In the genomic region with DNA sequence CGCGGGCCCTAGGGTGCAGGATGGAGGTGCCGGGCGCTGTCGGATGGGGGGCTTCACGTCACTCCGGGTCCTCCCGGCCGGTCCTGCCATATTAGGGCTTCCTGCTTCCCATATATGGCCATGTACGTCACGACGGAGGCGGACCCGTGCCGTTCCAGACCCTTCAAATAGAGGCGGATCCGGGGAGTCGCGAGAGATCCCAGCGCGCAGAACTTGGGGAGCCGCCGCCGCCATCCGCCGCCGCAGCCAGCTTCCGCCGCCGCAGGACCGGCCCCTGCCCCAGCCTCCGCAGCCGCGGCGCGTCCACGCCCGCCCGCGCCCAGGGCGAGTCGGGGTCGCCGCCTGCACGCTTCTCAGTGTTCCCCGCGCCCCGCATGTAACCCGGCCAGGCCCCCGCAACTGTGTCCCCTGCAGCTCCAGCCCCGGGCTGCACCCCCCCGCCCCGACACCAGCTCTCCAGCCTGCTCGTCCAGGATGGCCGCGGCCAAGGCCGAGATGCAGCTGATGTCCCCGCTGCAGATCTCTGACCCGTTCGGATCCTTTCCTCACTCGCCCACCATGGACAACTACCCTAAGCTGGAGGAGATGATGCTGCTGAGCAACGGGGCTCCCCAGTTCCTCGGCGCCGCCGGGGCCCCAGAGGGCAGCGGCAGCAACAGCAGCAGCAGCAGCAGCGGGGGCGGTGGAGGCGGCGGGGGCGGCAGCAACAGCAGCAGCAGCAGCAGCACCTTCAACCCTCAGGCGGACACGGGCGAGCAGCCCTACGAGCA, we compare ENCODE assay signal across 1 cellular context.
TF ChIP-seq lines count a peak whose summit lies in the region.

Gene EGR1 (plus strand): TSS at position 192 of the 770 bp plus-strand sequence. CDS start 283 bp downstream, at position 475.

TF ChIP-seq in K562, 482 proteins besides CTCF, POLR2A, EP300 and RAD21 (continued from another document and continues in another):
- TF ChIP-seq, protein P1, sequence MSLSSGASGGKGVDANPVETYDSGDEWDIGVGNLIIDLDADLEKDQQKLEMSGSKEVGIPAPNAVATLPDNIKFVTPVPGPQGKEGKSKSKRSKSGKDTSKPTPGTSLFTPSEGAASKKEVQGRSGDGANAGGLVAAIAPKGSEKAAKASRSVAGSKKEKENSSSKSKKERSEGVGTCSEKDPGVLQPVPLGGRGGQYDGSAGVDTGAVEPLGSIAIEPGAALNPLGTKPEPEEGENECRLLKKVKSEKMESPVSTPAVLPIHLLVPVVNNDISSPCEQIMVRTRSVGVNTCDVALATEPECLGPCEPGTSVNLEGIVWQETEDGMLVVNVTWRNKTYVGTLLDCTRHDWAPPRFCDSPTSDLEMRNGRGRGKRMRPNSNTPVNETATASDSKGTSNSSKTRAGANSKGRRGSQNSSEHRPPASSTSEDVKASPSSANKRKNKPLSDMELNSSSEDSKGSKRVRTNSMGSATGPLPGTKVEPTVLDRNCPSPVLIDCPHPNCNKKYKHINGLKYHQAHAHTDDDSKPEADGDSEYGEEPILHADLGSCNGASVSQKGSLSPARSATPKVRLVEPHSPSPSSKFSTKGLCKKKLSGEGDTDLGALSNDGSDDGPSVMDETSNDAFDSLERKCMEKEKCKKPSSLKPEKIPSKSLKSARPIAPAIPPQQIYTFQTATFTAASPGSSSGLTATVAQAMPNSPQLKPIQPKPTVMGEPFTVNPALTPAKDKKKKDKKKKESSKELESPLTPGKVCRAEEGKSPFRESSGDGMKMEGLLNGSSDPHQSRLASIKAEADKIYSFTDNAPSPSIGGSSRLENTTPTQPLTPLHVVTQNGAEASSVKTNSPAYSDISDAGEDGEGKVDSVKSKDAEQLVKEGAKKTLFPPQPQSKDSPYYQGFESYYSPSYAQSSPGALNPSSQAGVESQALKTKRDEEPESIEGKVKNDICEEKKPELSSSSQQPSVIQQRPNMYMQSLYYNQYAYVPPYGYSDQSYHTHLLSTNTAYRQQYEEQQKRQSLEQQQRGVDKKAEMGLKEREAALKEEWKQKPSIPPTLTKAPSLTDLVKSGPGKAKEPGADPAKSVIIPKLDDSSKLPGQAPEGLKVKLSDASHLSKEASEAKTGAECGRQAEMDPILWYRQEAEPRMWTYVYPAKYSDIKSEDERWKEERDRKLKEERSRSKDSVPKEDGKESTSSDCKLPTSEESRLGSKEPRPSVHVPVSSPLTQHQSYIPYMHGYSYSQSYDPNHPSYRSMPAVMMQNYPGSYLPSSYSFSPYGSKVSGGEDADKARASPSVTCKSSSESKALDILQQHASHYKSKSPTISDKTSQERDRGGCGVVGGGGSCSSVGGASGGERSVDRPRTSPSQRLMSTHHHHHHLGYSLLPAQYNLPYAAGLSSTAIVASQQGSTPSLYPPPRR (CRISPR knock-in tag; IDR thresholded peaks at IDR 0.05; ENCODE audit: borderline replicate concordance): peak; percentile 50; the same call in 1 of the 2 replicates
- TF ChIP-seq ELF1 (tag; IDR thresholded peaks at IDR 0.05): no peak
- no peak for TF ChIP-seq ZNF668 (CRISPR knock-in tag; IDR thresholded peaks at IDR 0.05)
- TF ChIP-seq RFX1 (IDR thresholded peaks at IDR 0.05): no peak
- peak; percentile 26; the same call in 1 of the 2 replicates for TF ChIP-seq HCFC1 (IDR thresholded peaks at IDR 0.05; ENCODE audit: low read depth, low read length)
- TF ChIP-seq, protein P2, sequence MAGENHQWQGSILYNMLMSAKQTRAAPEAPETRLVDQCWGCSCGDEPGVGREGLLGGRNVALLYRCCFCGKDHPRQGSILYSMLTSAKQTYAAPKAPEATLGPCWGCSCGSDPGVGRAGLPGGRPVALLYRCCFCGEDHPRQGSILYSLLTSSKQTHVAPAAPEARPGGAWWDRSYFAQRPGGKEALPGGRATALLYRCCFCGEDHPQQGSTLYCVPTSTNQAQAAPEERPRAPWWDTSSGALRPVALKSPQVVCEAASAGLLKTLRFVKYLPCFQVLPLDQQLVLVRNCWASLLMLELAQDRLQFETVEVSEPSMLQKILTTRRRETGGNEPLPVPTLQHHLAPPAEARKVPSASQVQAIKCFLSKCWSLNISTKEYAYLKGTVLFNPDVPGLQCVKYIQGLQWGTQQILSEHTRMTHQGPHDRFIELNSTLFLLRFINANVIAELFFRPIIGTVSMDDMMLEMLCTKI (IDR thresholded peaks at IDR 0.05; ENCODE audit: partially characterized antibody): no peak
- no peak for TF ChIP-seq CCAR2 (IDR thresholded peaks at IDR 0.05; ENCODE audit: low read depth, low read length)
- TF ChIP-seq ZNF449 (CRISPR knock-in tag; IDR thresholded peaks at IDR 0.05): no peak
- peak; percentile 18 for TF ChIP-seq XRCC5 (IDR thresholded peaks at IDR 0.05; ENCODE audit: low read depth, low read length)
- TF ChIP-seq ZNF3 (CRISPR knock-in tag; IDR thresholded peaks at IDR 0.05): no peak
- no peak for TF ChIP-seq HMBOX1 (IDR thresholded peaks at IDR 0.05)
- no peak for TF ChIP-seq FOXJ3 (CRISPR knock-in tag; IDR thresholded peaks at IDR 0.05)
- no peak for TF ChIP-seq NFIX (CRISPR knock-in tag; IDR thresholded peaks at IDR 0.05; ENCODE audit: low read depth)
- no peak for TF ChIP-seq FOXJ2 (tag; IDR thresholded peaks at IDR 0.05)
- no peak for TF ChIP-seq DMBX1 (CRISPR knock-in tag; IDR thresholded peaks at IDR 0.05; ENCODE audit: borderline replicate concordance)
- peak; percentile 37 for TF ChIP-seq ETV5 (CRISPR knock-in tag; IDR thresholded peaks at IDR 0.05; ENCODE audit: low read depth)
- peak; percentile 74; the same call in 1 of the 2 replicates for TF ChIP-seq ZBTB7A (IDR thresholded peaks at IDR 0.05; ENCODE audit: borderline replicate concordance, control insufficient read depth, low read depth, low read length)
- no peak for TF ChIP-seq ESRRA (IDR thresholded peaks at IDR 0.05; ENCODE audit: borderline replicate concordance, low read depth)
- TF ChIP-seq ETV6 (IDR thresholded peaks at IDR 0.05; ENCODE audit: borderline replicate concordance in 1 of 2, low read depth in 2 of 2, low read length in 1 of 2): peak in 1 of 2 experiments; percentile 21; a peak in 1 of 4 replicates
- 0 out of 2 replicates have a peak, but pooled peaks have one; percentile 12 for TF ChIP-seq ETV6 (CRISPR knock-in tag; IDR thresholded peaks at IDR 0.05; ENCODE audit: borderline replicate concordance)
- peak; percentile 4 for TF ChIP-seq ATF7 (IDR thresholded peaks at IDR 0.05)
- TF ChIP-seq GATA2 (CRISPR knock-in tag; IDR thresholded peaks at IDR 0.05): no peak
- TF ChIP-seq SIX5 (IDR thresholded peaks at IDR 0.05; ENCODE audit: borderline replicate concordance in 1 of 2, insufficient read depth in 1 of 2, low read depth in 1 of 2, low read length in 2 of 2): no peak
- peak; percentile 99 for TF ChIP-seq FUS (optimal IDR thresholded peaks at IDR 0.05; ENCODE audit: low read depth, low read length)
- TF ChIP-seq, protein P3, sequence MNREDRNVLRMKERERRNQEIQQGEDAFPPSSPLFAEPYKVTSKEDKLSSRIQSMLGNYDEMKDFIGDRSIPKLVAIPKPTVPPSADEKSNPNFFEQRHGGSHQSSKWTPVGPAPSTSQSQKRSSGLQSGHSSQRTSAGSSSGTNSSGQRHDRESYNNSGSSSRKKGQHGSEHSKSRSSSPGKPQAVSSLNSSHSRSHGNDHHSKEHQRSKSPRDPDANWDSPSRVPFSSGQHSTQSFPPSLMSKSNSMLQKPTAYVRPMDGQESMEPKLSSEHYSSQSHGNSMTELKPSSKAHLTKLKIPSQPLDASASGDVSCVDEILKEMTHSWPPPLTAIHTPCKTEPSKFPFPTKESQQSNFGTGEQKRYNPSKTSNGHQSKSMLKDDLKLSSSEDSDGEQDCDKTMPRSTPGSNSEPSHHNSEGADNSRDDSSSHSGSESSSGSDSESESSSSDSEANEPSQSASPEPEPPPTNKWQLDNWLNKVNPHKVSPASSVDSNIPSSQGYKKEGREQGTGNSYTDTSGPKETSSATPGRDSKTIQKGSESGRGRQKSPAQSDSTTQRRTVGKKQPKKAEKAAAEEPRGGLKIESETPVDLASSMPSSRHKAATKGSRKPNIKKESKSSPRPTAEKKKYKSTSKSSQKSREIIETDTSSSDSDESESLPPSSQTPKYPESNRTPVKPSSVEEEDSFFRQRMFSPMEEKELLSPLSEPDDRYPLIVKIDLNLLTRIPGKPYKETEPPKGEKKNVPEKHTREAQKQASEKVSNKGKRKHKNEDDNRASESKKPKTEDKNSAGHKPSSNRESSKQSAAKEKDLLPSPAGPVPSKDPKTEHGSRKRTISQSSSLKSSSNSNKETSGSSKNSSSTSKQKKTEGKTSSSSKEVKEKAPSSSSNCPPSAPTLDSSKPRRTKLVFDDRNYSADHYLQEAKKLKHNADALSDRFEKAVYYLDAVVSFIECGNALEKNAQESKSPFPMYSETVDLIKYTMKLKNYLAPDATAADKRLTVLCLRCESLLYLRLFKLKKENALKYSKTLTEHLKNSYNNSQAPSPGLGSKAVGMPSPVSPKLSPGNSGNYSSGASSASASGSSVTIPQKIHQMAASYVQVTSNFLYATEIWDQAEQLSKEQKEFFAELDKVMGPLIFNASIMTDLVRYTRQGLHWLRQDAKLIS (CRISPR knock-in tag; IDR thresholded peaks at IDR 0.05): peak; percentile 100
- TF ChIP-seq ZSCAN29 (IDR thresholded peaks at IDR 0.05): no peak
- no peak for TF ChIP-seq ZNF695 (CRISPR knock-in tag; IDR thresholded peaks at IDR 0.05)
- no peak for TF ChIP-seq ELK3 (CRISPR knock-in tag; IDR thresholded peaks at IDR 0.05)
- no peak for TF ChIP-seq ZBTB17 (CRISPR knock-in tag; IDR thresholded peaks at IDR 0.05)
- TF ChIP-seq RBFOX2 (IDR thresholded peaks at IDR 0.05; ENCODE audit: low read depth, low read length): peak; percentile 72
- no peak for TF ChIP-seq RBM25 (IDR thresholded peaks at IDR 0.05; ENCODE audit: low read depth, low read length, severe bottlenecking)
- TF ChIP-seq MED1 (CRISPR knock-in tag; IDR thresholded peaks at IDR 0.05; ENCODE audit: borderline replicate concordance): peak; percentile 98
- TF ChIP-seq L3MBTL2 (IDR thresholded peaks at IDR 0.05): no peak
- no peak for TF ChIP-seq SMAD3 (CRISPR knock-in tag; conservative IDR thresholded peaks at IDR 0.05)
- TF ChIP-seq ZNF280B (CRISPR knock-in tag; IDR thresholded peaks at IDR 0.05): no peak
- TF ChIP-seq BMI1 (IDR thresholded peaks at IDR 0.05; ENCODE audit: low read length): no peak
- no peak for TF ChIP-seq LCOR (CRISPR knock-in tag; IDR thresholded peaks at IDR 0.05)
- no peak for TF ChIP-seq PHTF2 (CRISPR knock-in tag; IDR thresholded peaks at IDR 0.05)
- TF ChIP-seq, protein P4, sequence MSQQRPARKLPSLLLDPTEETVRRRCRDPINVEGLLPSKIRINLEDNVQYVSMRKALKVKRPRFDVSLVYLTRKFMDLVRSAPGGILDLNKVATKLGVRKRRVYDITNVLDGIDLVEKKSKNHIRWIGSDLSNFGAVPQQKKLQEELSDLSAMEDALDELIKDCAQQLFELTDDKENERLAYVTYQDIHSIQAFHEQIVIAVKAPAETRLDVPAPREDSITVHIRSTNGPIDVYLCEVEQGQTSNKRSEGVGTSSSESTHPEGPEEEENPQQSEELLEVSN (IDR thresholded peaks at IDR 0.05; ENCODE audit: borderline replicate concordance in 1 of 2, extremely low read depth in 1 of 2, insufficient read depth in 1 of 2, insufficient read length in 1 of 2, low read depth in 1 of 2, low read length in 1 of 2, poor library complexity in 1 of 2, severe bottlenecking in 1 of 2): peak in 1 of 2 experiments; percentile 50
- TF ChIP-seq MEF2D (tag; conservative IDR thresholded peaks at IDR 0.05; ENCODE audit: low read depth): no peak
- TF ChIP-seq HSF4 (CRISPR knock-in tag; IDR thresholded peaks at IDR 0.05; ENCODE audit: borderline replicate concordance): no peak
- no peak; the same call in 1 of the 2 replicates for TF ChIP-seq PML (IDR thresholded peaks at IDR 0.05; ENCODE audit: low read length)
- no peak for TF ChIP-seq RBM34 (IDR thresholded peaks at IDR 0.05; ENCODE audit: borderline replicate concordance, insufficient read depth, low read length)
- no peak for TF ChIP-seq ZFX (CRISPR knock-in tag; IDR thresholded peaks at IDR 0.05)
- TF ChIP-seq ZNF143 (CRISPR knock-in tag; IDR thresholded peaks at IDR 0.05): no peak
- peak; percentile 90 for TF ChIP-seq HNRNPLL (IDR thresholded peaks at IDR 0.05; ENCODE audit: low read depth, low read length, poor library complexity, severe bottlenecking)
- peak; percentile 47; the same call in 1 of the 2 replicates for TF ChIP-seq HDAC6 (IDR thresholded peaks at IDR 0.05; ENCODE audit: low read depth, low read length)
